Comparison of ENCODE assay signal across 1 cellular context in genomic region chr16:58733671-58734458, GRCh38.
TF ChIP-seq lines count a peak whose summit lies in the region.

Gene GOT2 (minus strand): TSS chr16:58734316. CDS start chr16:58734228, 88 bp downstream.

TF ChIP-seq in HepG2, 621 proteins besides CTCF, POLR2A, EP300 and RAD21 (continued from another document and continues in another):
- TF ChIP-seq ZBTB2 (CRISPR knock-in tag; IDR thresholded peaks at IDR 0.05; ENCODE audit: low read depth) = 0 out of 2 replicates have a peak, but pooled peaks have one; percentile 58
- peak; percentile 94 for TF ChIP-seq ASH2L (IDR thresholded peaks at IDR 0.05; ENCODE audit: insufficient read length, low read depth, low read length)
- TF ChIP-seq ZNF879 (CRISPR knock-in tag; IDR thresholded peaks at IDR 0.05) = no peak
- TF ChIP-seq, protein P1, sequence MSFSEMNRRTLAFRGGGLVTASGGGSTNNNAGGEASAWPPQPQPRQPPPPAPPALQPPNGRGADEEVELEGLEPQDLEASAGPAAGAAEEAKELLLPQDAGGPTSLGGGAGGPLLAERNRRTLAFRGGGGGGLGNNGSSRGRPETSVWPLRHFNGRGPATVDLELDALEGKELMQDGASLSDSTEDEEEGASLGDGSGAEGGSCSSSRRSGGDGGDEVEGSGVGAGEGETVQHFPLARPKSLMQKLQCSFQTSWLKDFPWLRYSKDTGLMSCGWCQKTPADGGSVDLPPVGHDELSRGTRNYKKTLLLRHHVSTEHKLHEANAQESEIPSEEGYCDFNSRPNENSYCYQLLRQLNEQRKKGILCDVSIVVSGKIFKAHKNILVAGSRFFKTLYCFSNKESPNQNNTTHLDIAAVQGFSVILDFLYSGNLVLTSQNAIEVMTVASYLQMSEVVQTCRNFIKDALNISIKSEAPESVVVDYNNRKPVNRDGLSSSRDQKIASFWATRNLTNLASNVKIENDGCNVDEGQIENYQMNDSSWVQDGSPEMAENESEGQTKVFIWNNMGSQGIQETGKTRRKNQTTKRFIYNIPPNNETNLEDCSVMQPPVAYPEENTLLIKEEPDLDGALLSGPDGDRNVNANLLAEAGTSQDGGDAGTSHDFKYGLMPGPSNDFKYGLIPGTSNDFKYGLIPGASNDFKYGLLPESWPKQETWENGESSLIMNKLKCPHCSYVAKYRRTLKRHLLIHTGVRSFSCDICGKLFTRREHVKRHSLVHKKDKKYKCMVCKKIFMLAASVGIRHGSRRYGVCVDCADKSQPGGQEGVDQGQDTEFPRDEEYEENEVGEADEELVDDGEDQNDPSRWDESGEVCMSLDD (CRISPR knock-in tag; IDR thresholded peaks at IDR 0.05; ENCODE audit: borderline replicate concordance) = peak; percentile 88
- TF ChIP-seq ZFP62 (CRISPR knock-in tag; IDR thresholded peaks at IDR 0.05) = 0 out of 2 replicates have a peak, but pooled peaks have one; percentile 10
- 0 out of 2 replicates have a peak, but pooled peaks have one; percentile 69 for TF ChIP-seq GTF2F1 (IDR thresholded peaks at IDR 0.05; ENCODE audit: low read length)
- 0 out of 2 replicates have a peak, but pooled peaks have one; percentile 66 for TF ChIP-seq ZNF672 (CRISPR knock-in tag; IDR thresholded peaks at IDR 0.05)
- TF ChIP-seq, protein P2, sequence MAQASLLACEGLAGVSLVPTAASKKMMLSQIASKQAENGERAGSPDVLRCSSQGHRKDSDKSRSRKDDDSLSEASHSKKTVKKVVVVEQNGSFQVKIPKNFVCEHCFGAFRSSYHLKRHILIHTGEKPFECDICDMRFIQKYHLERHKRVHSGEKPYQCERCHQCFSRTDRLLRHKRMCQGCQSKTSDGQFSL (CRISPR knock-in tag; IDR thresholded peaks at IDR 0.05) = peak; percentile 63
- peak; percentile 76; the same call in 1 of the 2 replicates for TF ChIP-seq ZNF235 (CRISPR knock-in tag; IDR thresholded peaks at IDR 0.05; ENCODE audit: borderline replicate concordance)
- TF ChIP-seq ZNF451 (CRISPR knock-in tag; IDR thresholded peaks at IDR 0.05) = peak; percentile 87
- TF ChIP-seq SP4 (CRISPR knock-in tag; IDR thresholded peaks at IDR 0.05) = peak; percentile 48; the same call in 1 of the 2 replicates
- no peak for TF ChIP-seq ZNF318 (CRISPR knock-in tag; IDR thresholded peaks at IDR 0.05)
- TF ChIP-seq ISL2 (CRISPR knock-in tag; IDR thresholded peaks at IDR 0.05) = peak; percentile 80
- no peak; the same call in 1 of the 2 replicates for TF ChIP-seq ZNF563 (CRISPR knock-in tag; IDR thresholded peaks at IDR 0.05)
- peak; percentile 93 for TF ChIP-seq GABPB1 (CRISPR knock-in tag; IDR thresholded peaks at IDR 0.05)
- TF ChIP-seq TEAD3 (CRISPR knock-in tag; optimal IDR thresholded peaks at IDR 0.05; ENCODE audit: borderline replicate concordance) = peak; percentile 91
- peak; percentile 94 for TF ChIP-seq ZNF781 (CRISPR knock-in tag; IDR thresholded peaks at IDR 0.05; ENCODE audit: borderline replicate concordance, not compliant biosample characterization)
- TF ChIP-seq, protein P3, sequence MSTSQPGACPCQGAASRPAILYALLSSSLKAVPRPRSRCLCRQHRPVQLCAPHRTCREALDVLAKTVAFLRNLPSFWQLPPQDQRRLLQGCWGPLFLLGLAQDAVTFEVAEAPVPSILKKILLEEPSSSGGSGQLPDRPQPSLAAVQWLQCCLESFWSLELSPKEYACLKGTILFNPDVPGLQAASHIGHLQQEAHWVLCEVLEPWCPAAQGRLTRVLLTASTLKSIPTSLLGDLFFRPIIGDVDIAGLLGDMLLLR (CRISPR knock-in tag; IDR thresholded peaks at IDR 0.05) = peak; percentile 94
- peak; percentile 92 for TF ChIP-seq ZBTB7B (CRISPR knock-in tag; IDR thresholded peaks at IDR 0.05)
- 0 out of 2 replicates have a peak, but pooled peaks have one; percentile 69 for TF ChIP-seq ZNF333 (CRISPR knock-in tag; IDR thresholded peaks at IDR 0.05; ENCODE audit: borderline replicate concordance)
- TF ChIP-seq, protein P4, sequence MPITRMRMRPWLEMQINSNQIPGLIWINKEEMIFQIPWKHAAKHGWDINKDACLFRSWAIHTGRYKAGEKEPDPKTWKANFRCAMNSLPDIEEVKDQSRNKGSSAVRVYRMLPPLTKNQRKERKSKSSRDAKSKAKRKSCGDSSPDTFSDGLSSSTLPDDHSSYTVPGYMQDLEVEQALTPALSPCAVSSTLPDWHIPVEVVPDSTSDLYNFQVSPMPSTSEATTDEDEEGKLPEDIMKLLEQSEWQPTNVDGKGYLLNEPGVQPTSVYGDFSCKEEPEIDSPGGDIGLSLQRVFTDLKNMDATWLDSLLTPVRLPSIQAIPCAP (CRISPR knock-in tag; IDR thresholded peaks at IDR 0.05; ENCODE audit: low read depth) = no peak
- TF ChIP-seq ARNT (IDR thresholded peaks at IDR 0.05) = no peak
- peak; percentile 85 for TF ChIP-seq ZNF407 (CRISPR knock-in tag; IDR thresholded peaks at IDR 0.05; ENCODE audit: not compliant biosample characterization)
- TF ChIP-seq MIER2 (CRISPR knock-in tag; IDR thresholded peaks at IDR 0.05) = peak; percentile 58; the same call in 1 of the 2 replicates
- TF ChIP-seq NFKB2 (CRISPR knock-in tag; IDR thresholded peaks at IDR 0.05; ENCODE audit: borderline replicate concordance) = peak; percentile 97
- TF ChIP-seq, protein P5, sequence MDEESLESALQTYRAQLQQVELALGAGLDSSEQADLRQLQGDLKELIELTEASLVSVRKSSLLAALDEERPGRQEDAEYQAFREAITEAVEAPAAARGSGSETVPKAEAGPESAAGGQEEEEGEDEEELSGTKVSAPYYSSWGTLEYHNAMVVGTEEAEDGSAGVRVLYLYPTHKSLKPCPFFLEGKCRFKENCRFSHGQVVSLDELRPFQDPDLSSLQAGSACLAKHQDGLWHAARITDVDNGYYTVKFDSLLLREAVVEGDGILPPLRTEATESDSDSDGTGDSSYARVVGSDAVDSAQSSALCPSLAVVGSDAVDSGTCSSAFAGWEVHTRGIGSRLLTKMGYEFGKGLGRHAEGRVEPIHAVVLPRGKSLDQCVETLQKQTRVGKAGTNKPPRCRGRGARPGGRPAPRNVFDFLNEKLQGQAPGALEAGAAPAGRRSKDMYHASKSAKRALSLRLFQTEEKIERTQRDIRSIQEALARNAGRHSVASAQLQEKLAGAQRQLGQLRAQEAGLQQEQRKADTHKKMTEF (CRISPR knock-in tag; IDR thresholded peaks at IDR 0.05) = peak; percentile 97
- TF ChIP-seq TGIF2 (CRISPR knock-in tag; IDR thresholded peaks at IDR 0.05) = peak; percentile 95
- TF ChIP-seq DMAP1 (CRISPR knock-in tag; IDR thresholded peaks at IDR 0.05) = peak; percentile 91
- TF ChIP-seq HDAC6 (IDR thresholded peaks at IDR 0.05; ENCODE audit: low read depth, low read length) = no peak
